Comparison of ENCODE assay signal across 10 cellular contexts in the genomic region with DNA sequence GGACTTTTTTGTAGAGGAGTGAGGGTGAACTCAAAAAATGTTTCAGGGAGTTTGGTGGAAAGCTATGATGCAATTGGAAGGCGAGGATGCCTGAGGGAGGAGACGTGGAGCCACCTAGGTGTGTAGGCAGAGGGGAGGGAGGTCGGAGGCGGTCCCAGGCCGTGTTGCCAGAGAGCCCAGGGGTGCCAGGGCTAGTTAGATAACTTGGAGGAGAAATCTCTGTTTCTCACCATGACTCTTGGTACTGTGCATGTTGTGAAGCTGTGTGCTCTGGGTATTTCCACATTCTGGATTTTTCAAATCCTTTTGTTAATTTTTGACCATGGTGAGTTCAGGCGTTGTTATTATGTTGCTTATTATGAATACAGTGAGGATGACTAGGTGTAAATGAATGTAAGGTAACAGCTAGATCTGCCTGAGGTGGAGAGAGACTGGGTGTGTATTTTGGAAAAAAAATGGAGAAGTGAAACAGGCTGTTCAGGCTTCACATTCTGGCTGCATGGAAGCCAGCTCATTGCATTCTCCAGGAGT. TPM values are rescaled to one million over a fixed set of nuclear protein-coding genes. Genes with fewer than 3 reads are reported as not detected.
DNase-seq lines count a peak whose midpoint lies in the region; ATAC-seq, FAIRE-seq and TF ChIP-seq lines count a peak whose summit lies in the region.
"Had no signal": no experiment of that assay in that cellular context is flagged by ENCODE, and none has a peak within 500 bp of the region (broad histone marks: within the 10 kb centered on the region; RNA-seq: fewer than 3 reads in every experiment).

No MANE protein-coding gene starts in this region.

- ATAC-seq in A549, result no peak
- ATAC-seq in activated naive CD8-positive, alpha-beta T cell treated with anti-CD3 and anti-CD28 coated beads, Interleukin-2, amount 50 U/mL, for 24 hours, result no peak
- ATAC-seq in memory B cell (ENCODE audit: low read depth), result no peak
- no peak for ATAC-seq in GM18861 (IDR thresholded peaks at IDR 0.05; ENCODE audit: unreplicated experiment)

- H3K36me3 ChIP-seq in H7 (replicated peaks; ENCODE audit: control insufficient read depth, insufficient read depth, low read length) (no peaks in the 10 kb centered on the region), tibial artery (no peaks in the 10 kb centered on the region)

- 43% methylated on average over 6 of the region's 6 CpGs for WGBS in A549 (ENCODE audit: missing lambda C conversion rate)

- H3K9me3 ChIP-seq in A549 (no peaks in the 10 kb centered on the region), tibial artery (no peaks in the 10 kb centered on the region)

- intact Hi-C loops in tibial artery (cut with DNase I; ENCODE audit: low total_unique reads), result no loop called here

- H3K27me3 ChIP-seq in H7 (ENCODE audit: control insufficient read depth, insufficient read depth, low read length) (no peaks in the 10 kb centered on the region), tibial artery (no peaks in the 10 kb centered on the region)

- TF ChIP-seq CTCF in A549 (IDR thresholded peaks at IDR 0.05) (no peak), tibial artery (IDR thresholded peaks at IDR 0.05) (no peak)

- peak overlapping the region; percentile 95 for H3K4me2 ChIP-seq in A549

- H3K4me3 Mint-ChIP-seq in activated naive CD8-positive, alpha-beta T cell treated with anti-CD3 and anti-CD28 coated beads, Interleukin-2, amount 50 U/mL, for 24 hours, result peak overlapping the region; percentile 32
- peak overlapping the region; percentile 52 for H3K4me3 Mint-ChIP-seq in memory B cell

- DNase-seq in A549 (ENCODE audit: low read depth in 1 of 2, low spot score in 1 of 2) (no peak), H7 (peak; percentile 47), memory B cell (ENCODE audit: low spot score in 2 of 2) (no peak), SW 1271 (lab: John Stamatoyannopoulos, UW) (no peak), tibial artery (no peak), SHP77 treated with DMSO at 0.1 percent for 48 hours (lab: John Stamatoyannopoulos, UW) (no peak)
- no peak for DNase-seq in activated naive CD8-positive, alpha-beta T cell treated with anti-CD3 and anti-CD28 coated beads, Interleukin-2, amount 50 U/mL, for 24 hours
- DNase-seq: activated CD4-positive, alpha-beta T cell treated with anti-CD3 and anti-CD28 coated beads, Interleukin-2, amount 50 U/mL, for 48 hours had no signal

- H3K27ac ChIP-seq in A549 (peak overlapping the region in 1 of 2 experiments; percentile 30; a peak in 2 of 6 replicates), tibial artery (no peak overlapping the region)

- TF ChIP-seq POLR2A in A549 (IDR thresholded peaks at IDR 0.05; ENCODE audit: low read length), result no peak

- no peak for TF ChIP-seq EP300 in A549 (IDR thresholded peaks at IDR 0.05)

- H3K36me3 Mint-ChIP-seq in activated naive CD8-positive, alpha-beta T cell treated with anti-CD3 and anti-CD28 coated beads, Interleukin-2, amount 50 U/mL, for 24 hours (ENCODE audit: low read depth), result peaks cover 25% of the 10 kb centered on the region
- H3K36me3 Mint-ChIP-seq in memory B cell, result peaks cover 2% of the 10 kb centered on the region

- H3K27me3 Mint-ChIP-seq in activated naive CD8-positive, alpha-beta T cell treated with anti-CD3 and anti-CD28 coated beads, Interleukin-2, amount 50 U/mL, for 24 hours, result no peaks in the 10 kb centered on the region
- no peaks in the 10 kb centered on the region for H3K27me3 Mint-ChIP-seq in memory B cell

- no peak overlapping the region for H3K4me3 ChIP-seq in A549
- H3K4me3 ChIP-seq in H7 (ENCODE audit: insufficient read depth, low read depth, low read length), result no peak overlapping the region
- no peak overlapping the region for H3K4me3 ChIP-seq in tibial artery

- POLR2A ChIA-PET in A549 (lab: Yijun Ruan, JAX), result no interaction called here

- CTCF ChIA-PET in A549 (lab: Yijun Ruan, JAX), result interaction anchor here (1.0 kb wide), 1 partner anchor 41 kb away, joined by 3 read pairs; a partner anchor contains a TSS

- H3K27ac Mint-ChIP-seq in activated naive CD8-positive, alpha-beta T cell treated with anti-CD3 and anti-CD28 coated beads, Interleukin-2, amount 50 U/mL, for 24 hours, result peak overlapping the region; percentile 73
- peak overlapping the region; percentile 56 for H3K27ac Mint-ChIP-seq in memory B cell

- no peak for TF ChIP-seq RAD21 in A549 (conservative IDR thresholded peaks at IDR 0.05 in 1 of 2, IDR thresholded peaks at IDR 0.05 in 1 of 2)

- H3K4me1 Mint-ChIP-seq in activated naive CD8-positive, alpha-beta T cell treated with anti-CD3 and anti-CD28 coated beads, Interleukin-2, amount 50 U/mL, for 24 hours, result peaks cover 73% of the 10 kb centered on the region
- peaks cover 43% of the 10 kb centered on the region for H3K4me1 Mint-ChIP-seq in memory B cell

- peaks cover 43% of the 10 kb centered on the region for H3K4me1 ChIP-seq in A549
- H3K4me1 ChIP-seq in tibial artery, result peaks cover 0 to 50% (median 15%) of the 10 kb centered on the region in 4 donors

- peak; percentile 49 for FAIRE-seq in A549 (lab: Jason Lieb, UNC)
- FAIRE-seq: endometrium had no signal

- no peaks in the 10 kb centered on the region for H3K9me3 Mint-ChIP-seq in activated naive CD8-positive, alpha-beta T cell treated with anti-CD3 and anti-CD28 coated beads, Interleukin-2, amount 50 U/mL, for 24 hours
- H3K9me3 Mint-ChIP-seq in memory B cell, result no peaks in the 10 kb centered on the region

TF ChIP-seq in A549, 52 proteins besides CTCF, POLR2A, EP300 and RAD21 (continues in another document):
- TF ChIP-seq, protein P1, sequence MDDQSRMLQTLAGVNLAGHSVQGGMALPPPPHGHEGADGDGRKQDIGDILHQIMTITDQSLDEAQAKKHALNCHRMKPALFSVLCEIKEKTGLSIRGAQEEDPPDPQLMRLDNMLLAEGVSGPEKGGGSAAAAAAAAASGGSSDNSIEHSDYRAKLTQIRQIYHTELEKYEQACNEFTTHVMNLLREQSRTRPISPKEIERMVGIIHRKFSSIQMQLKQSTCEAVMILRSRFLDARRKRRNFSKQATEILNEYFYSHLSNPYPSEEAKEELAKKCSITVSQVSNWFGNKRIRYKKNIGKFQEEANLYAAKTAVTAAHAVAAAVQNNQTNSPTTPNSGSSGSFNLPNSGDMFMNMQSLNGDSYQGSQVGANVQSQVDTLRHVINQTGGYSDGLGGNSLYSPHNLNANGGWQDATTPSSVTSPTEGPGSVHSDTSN (IDR thresholded peaks at IDR 0.05), result no peak
- TF ChIP-seq, protein P2, sequence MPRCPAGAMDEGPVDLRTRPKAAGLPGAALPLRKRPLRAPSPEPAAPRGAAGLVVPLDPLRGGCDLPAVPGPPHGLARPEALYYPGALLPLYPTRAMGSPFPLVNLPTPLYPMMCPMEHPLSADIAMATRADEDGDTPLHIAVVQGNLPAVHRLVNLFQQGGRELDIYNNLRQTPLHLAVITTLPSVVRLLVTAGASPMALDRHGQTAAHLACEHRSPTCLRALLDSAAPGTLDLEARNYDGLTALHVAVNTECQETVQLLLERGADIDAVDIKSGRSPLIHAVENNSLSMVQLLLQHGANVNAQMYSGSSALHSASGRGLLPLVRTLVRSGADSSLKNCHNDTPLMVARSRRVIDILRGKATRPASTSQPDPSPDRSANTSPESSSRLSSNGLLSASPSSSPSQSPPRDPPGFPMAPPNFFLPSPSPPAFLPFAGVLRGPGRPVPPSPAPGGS (IDR thresholded peaks at IDR 0.05), result no peak
- no peak for TF ChIP-seq NPAS2 (CRISPR knock-in tag; IDR thresholded peaks at IDR 0.05; ENCODE audit: borderline replicate concordance)
- TF ChIP-seq HDAC2 (IDR thresholded peaks at IDR 0.05), result no peak
- TF ChIP-seq POLR2AphosphoS2 (conservative IDR thresholded peaks at IDR 0.05; ENCODE audit: low read length), result no peak
- no peak for TF ChIP-seq GATA3 (IDR thresholded peaks at IDR 0.05; ENCODE audit: borderline replicate concordance)
- TF ChIP-seq ZNF302 (CRISPR knock-in tag; IDR thresholded peaks at IDR 0.05), result no peak
- TF ChIP-seq JUNB (IDR thresholded peaks at IDR 0.05), result no peak
- TF ChIP-seq RARB (CRISPR knock-in tag; IDR thresholded peaks at IDR 0.05), result no peak
- TF ChIP-seq EHMT2 (IDR thresholded peaks at IDR 0.05; ENCODE audit: low read depth), result no peak
- TF ChIP-seq HEYL (CRISPR knock-in tag; IDR thresholded peaks at IDR 0.05), result no peak
- TF ChIP-seq CHD2 (IDR thresholded peaks at IDR 0.05; ENCODE audit: low read length, partially characterized antibody), result no peak
- no peak for TF ChIP-seq TFCP2L1 (CRISPR knock-in tag; IDR thresholded peaks at IDR 0.05)
- no peak for TF ChIP-seq NR3C1 (IDR thresholded peaks at IDR 0.05)

RNA-seq across cellular contexts. Expression of a gene that starts 4.5 kb away (rescaled TPM):
- 26.7 and 39.0 TPM in 2 replicates for polyA plus RNA-seq in A549 (2011; rRNA removed)
- polyA plus RNA-seq in A549 (2012; cell fraction: cytosol; rRNA removed), result 11.4 and 14.7 TPM in 2 replicates
- 5.0 and 7.0 TPM in 2 replicates for polyA plus RNA-seq in A549 (2012; cell fraction: nucleus; rRNA removed)
- 26.0 to 26.8 TPM (median 26.8 TPM) in 3 replicates for polyA plus RNA-seq in A549 (2017; fragmentation: RNase III; extraction: RNeasy Plus Mini Kit Qiagen cat#74134 plus additional on column Dnase treatment)
- polyA minus RNA-seq in A549 (2011; rRNA and poly(A)+ RNA removed), result 7.5 and 7.8 TPM in 2 replicates
- 74.6 and 82.6 TPM in 2 replicates for total RNA-seq in H7 (2014; rRNA removed; shearing (Covaris generic))

RNA-seq across cellular contexts. Expression of a gene that starts 40.5 kb away (rescaled TPM):
- 2.4 and 2.7 TPM in 2 replicates for polyA plus RNA-seq in A549 (2011; rRNA removed)
- 0.28 and 0.31 TPM in 2 replicates for polyA plus RNA-seq in A549 (2012; cell fraction: cytosol; rRNA removed)
- 0.23 and 0.43 TPM in 2 replicates for polyA plus RNA-seq in A549 (2012; cell fraction: nucleus; rRNA removed)
- 0.62 to 0.96 TPM (median 0.81 TPM) in 3 replicates for polyA plus RNA-seq in A549 (2017; fragmentation: RNase III; extraction: RNeasy Plus Mini Kit Qiagen cat#74134 plus additional on column Dnase treatment)
- polyA minus RNA-seq in A549 (2011; rRNA and poly(A)+ RNA removed), result 1.4 and 3.8 TPM in 2 replicates
- 5.0 and 6.7 TPM in 2 replicates for total RNA-seq in H7 (2014; rRNA removed; shearing (Covaris generic))

RNA-seq across cellular contexts. Expression of a gene that starts 41.0 kb away (rescaled TPM):
- 11.6 and 12.2 TPM in 2 replicates for polyA plus RNA-seq in A549 (2011; rRNA removed)
- polyA plus RNA-seq in A549 (2012; cell fraction: cytosol; rRNA removed), result 4.6 and 5.7 TPM in 2 replicates
- polyA plus RNA-seq in A549 (2012; cell fraction: nucleus; rRNA removed), result 4.7 and 10.6 TPM in 2 replicates
- 10.8 to 11.9 TPM (median 11.6 TPM) in 3 replicates for polyA plus RNA-seq in A549 (2017; fragmentation: RNase III; extraction: RNeasy Plus Mini Kit Qiagen cat#74134 plus additional on column Dnase treatment)
- polyA minus RNA-seq in A549 (2011; rRNA and poly(A)+ RNA removed), result 8.5 and 8.8 TPM in 2 replicates
- total RNA-seq in H7 (2014; rRNA removed; shearing (Covaris generic)), result 22.2 and 23.0 TPM in 2 replicates

RNA-seq across cellular contexts. Expression of a gene that starts 41.1 kb away (rescaled TPM):
- 18.2 and 24.9 TPM in 2 replicates for polyA plus RNA-seq in A549 (2011; rRNA removed)
- 4.6 and 4.9 TPM in 2 replicates for polyA plus RNA-seq in A549 (2012; cell fraction: cytosol; rRNA removed)
- 15.5 and 18.3 TPM in 2 replicates for polyA plus RNA-seq in A549 (2012; cell fraction: nucleus; rRNA removed)
- polyA plus RNA-seq in A549 (2017; fragmentation: RNase III; extraction: RNeasy Plus Mini Kit Qiagen cat#74134 plus additional on column Dnase treatment), result 13.0 to 14.8 TPM (median 14.4 TPM) in 3 replicates
- 9.5 and 13.5 TPM in 2 replicates for polyA minus RNA-seq in A549 (2011; rRNA and poly(A)+ RNA removed)
- total RNA-seq in H7 (2014; rRNA removed; shearing (Covaris generic)), result 13.9 and 22.9 TPM in 2 replicates
